Comparison of ENCODE assay signal across 19 cellular contexts in genomic region chr20:38423541-38423940, GRCh38. TPM values are rescaled to one million over a fixed set of nuclear protein-coding genes. Genes with fewer than 3 reads are reported as not detected.
A peak's percentile ranks its signal among the peaks of the same experiment; 100 is the strongest.
DNase-seq lines count a peak whose midpoint lies in the region; ATAC-seq, FAIRE-seq and TF ChIP-seq lines count a peak whose summit lies in the region.
"Had no signal": no experiment of that assay in that cellular context is flagged by ENCODE, and none has a peak within 500 bp of the region (broad histone marks: within the 10 kb centered on the region; RNA-seq: fewer than 3 reads in every experiment).

No MANE protein-coding gene starts in this region.

- in situ Hi-C loops in GM12878 (cut with MboI) = no loop called here

- peaks cover 31% of the 10 kb centered on the region for H3K79me2 ChIP-seq in GM12878 (ENCODE audit: control insufficient read depth, insufficient read depth, low read length)

- H3K9ac ChIP-seq in GM12878 (ENCODE audit: control insufficient read depth, insufficient read depth, low read length) = no peak overlapping the region

- SMC1A ChIA-PET in GM12878 (lab: Charles Lee; ENCODE audit: uncharacterized antibody, unreplicated experiment) = interaction anchor here (1.0 to 2.8 kb wide), 3 partner anchors 9 to 15 kb away, joined by 3 to 9 read pairs (median 3); partner anchors contain the start of gene SNHG17

- no peaks in the 10 kb centered on the region for H3K4me1 ChIP-seq in GM12878 (ENCODE audit: control insufficient read depth, insufficient read depth, low read length)

- no peak for ATAC-seq in activated T-cell treated with anti-CD3 and anti-CD28 coated beads, Interleukin-2, amount 50 U/mL, for 72 hours (replicated peaks in 1 of 2)
- ATAC-seq in activated T-cell treated with anti-CD3 and anti-CD28 coated beads, Interleukin-2, amount 50 U/mL, for 4 hours = no peak
- ATAC-seq in GM12878 (0 out of 3 replicates have a peak, but pooled peaks have one; percentile 7), GM19395 (IDR thresholded peaks at IDR 0.05; ENCODE audit: unreplicated experiment) (no peak), GM18867 (IDR thresholded peaks at IDR 0.05; ENCODE audit: unreplicated experiment) (no peak)
- ATAC-seq in stimulated activated memory B cell treated with anti-CD40 and anti-IgM and Interleukin-4, amounts not matched to agents 10 μg/mL and 1 μg/mL and 100 μg/mL, for 72 hours = no peak
- ATAC-seq: A549 had no signal

- no peak overlapping the region for H3K4me3 ChIP-seq in GM12878
- H3K4me3 ChIP-seq: A549, MG63 had no signal

- H2AFZ ChIP-seq in GM12878 (ENCODE audit: control insufficient read depth, low read depth, low read length) = no peak overlapping the region

- H4K20me1 ChIP-seq in GM12878 (ENCODE audit: control insufficient read depth, insufficient read depth) = peaks cover 14% of the 10 kb centered on the region

- TF ChIP-seq POLR2A in GM12878 (IDR thresholded peaks at IDR 0.05; ENCODE audit: low read depth, low read length) = no peak

- H3K4me1 Mint-ChIP-seq in activated T-cell treated with anti-CD3 and anti-CD28 coated beads, Interleukin-2, amount 50 U/mL, for 72 hours (ENCODE audit: low read depth) = peaks cover 42% of the 10 kb centered on the region
- peaks cover 26% of the 10 kb centered on the region for H3K4me1 Mint-ChIP-seq in activated T-cell treated with anti-CD3 and anti-CD28 coated beads, Interleukin-2, amount 50 U/mL, for 4 hours (ENCODE audit: low read depth)
- H3K4me1 Mint-ChIP-seq in stimulated activated memory B cell treated with anti-CD40 and anti-IgM and Interleukin-4, amounts not matched to agents 10 μg/mL and 1 μg/mL and 100 μg/mL, for 72 hours = peaks cover 40% of the 10 kb centered on the region

- peaks cover 18 to 62% of the 10 kb centered on the region in 2 donors for H3K36me3 Mint-ChIP-seq in activated T-cell treated with anti-CD3 and anti-CD28 coated beads, Interleukin-2, amount 50 U/mL, for 72 hours (ENCODE audit: insufficient read depth in 2 of 2)
- peaks cover 76% of the 10 kb centered on the region for H3K36me3 Mint-ChIP-seq in activated T-cell treated with anti-CD3 and anti-CD28 coated beads, Interleukin-2, amount 50 U/mL, for 4 hours (ENCODE audit: insufficient read depth)
- H3K36me3 Mint-ChIP-seq in stimulated activated memory B cell treated with anti-CD40 and anti-IgM and Interleukin-4, amounts not matched to agents 10 μg/mL and 1 μg/mL and 100 μg/mL, for 72 hours = peaks cover 92% of the 10 kb centered on the region

- peak; percentile 52 for FAIRE-seq in HTR-8/SVneo (lab: Jason Lieb, UNC)
- FAIRE-seq in GM12878 (lab: Jason Lieb, UNC) = no peak
- FAIRE-seq: A549, GM12892, H54 had no signal

- no peak for TF ChIP-seq CTCF in GM12878 (IDR thresholded peaks at IDR 0.05 in 2 of 3, conservative IDR thresholded peaks at IDR 0.05 in 1 of 3; ENCODE audit: control insufficient read depth in 2 of 3, extremely low read depth in 1 of 3, insufficient read depth in 1 of 3, low read depth in 3 of 3, low read length in 3 of 3)

- CTCF ChIA-PET in GM12878 (lab: Yijun Ruan, JAX) = interaction anchor here (1.6 kb wide), 1 partner anchor 15 kb away, joined by 6 read pairs; no protein-coding TSS in a partner anchor

- intact Hi-C loops in GM12878 (cut with micrococcal nuclease; ENCODE audit: unreplicated experiment) = no loop called here

- TF ChIP-seq EP300 in GM12878 (IDR thresholded peaks at IDR 0.05; ENCODE audit: borderline replicate concordance in 1 of 2, control insufficient read depth in 1 of 2, low read depth in 2 of 2, low read length in 2 of 2) = no peak

- no peak for TF ChIP-seq RAD21 in GM12878 (IDR thresholded peaks at IDR 0.05; ENCODE audit: insufficient read depth, low read depth, low read length)

- DNase-seq in activated T-cell treated with anti-CD3 and anti-CD28 coated beads, Interleukin-2, amount 50 U/mL, for 72 hours = no peak
- no peak for DNase-seq in activated T-cell treated with anti-CD3 and anti-CD28 coated beads, Interleukin-2, amount 50 U/mL, for 4 hours
- DNase-seq in HTR-8/SVneo (ENCODE audit: insufficient read length, low spot score) (no peak), GM12878 (ENCODE audit: low read depth, low spot score) (no peak)
- DNase-seq: C1 segment of cervical spinal cord, DMS 273 treated with DMSO at 0.1 percent for 48 hours, GF-D8, MG63, NCI-H1092, NCI-H2081 treated with DMSO at 0.1 percent for 48 hours, NCI-H510A, NCI-H774 had no signal

- no peak overlapping the region for H3K27ac ChIP-seq in GM12878 (ENCODE audit: control insufficient read depth, insufficient read depth)
- H3K27ac ChIP-seq: A549, RWPE1 had no signal

- WGBS in GM12878 (ENCODE audit: insufficient coverage, insufficient replicate concordance, low lambda C conversion rate, missing lambda C conversion rate) = 75% methylated on average over 4 of the region's 4 CpGs

- POLR2A ChIA-PET in GM12878 (lab: Charles Lee) = interaction anchor here (0.7 kb wide), 1 partner anchor 1730 kb away, joined by 4 read pairs; no protein-coding TSS in a partner anchor

- H3K27ac Mint-ChIP-seq in activated T-cell treated with anti-CD3 and anti-CD28 coated beads, Interleukin-2, amount 50 U/mL, for 72 hours = peak overlapping the region; percentile 75
- H3K27ac Mint-ChIP-seq in stimulated activated memory B cell treated with anti-CD40 and anti-IgM and Interleukin-4, amounts not matched to agents 10 μg/mL and 1 μg/mL and 100 μg/mL, for 72 hours = peak overlapping the region; percentile 7

- no peaks in the 10 kb centered on the region for H3K9me3 Mint-ChIP-seq in activated T-cell treated with anti-CD3 and anti-CD28 coated beads, Interleukin-2, amount 50 U/mL, for 72 hours
- H3K9me3 Mint-ChIP-seq in activated T-cell treated with anti-CD3 and anti-CD28 coated beads, Interleukin-2, amount 50 U/mL, for 4 hours = no peaks in the 10 kb centered on the region
- no peaks in the 10 kb centered on the region for H3K9me3 Mint-ChIP-seq in stimulated activated memory B cell treated with anti-CD40 and anti-IgM and Interleukin-4, amounts not matched to agents 10 μg/mL and 1 μg/mL and 100 μg/mL, for 72 hours

- H3K4me2 ChIP-seq in GM12878 (ENCODE audit: control insufficient read depth, insufficient read depth) = no peak overlapping the region
- H3K4me2 ChIP-seq: A549 had no signal

- RAD21 ChIA-PET in GM12878 (lab: Charles Lee; ENCODE audit: unreplicated experiment) = no interaction called here

- peaks cover 67 to 70% of the 10 kb centered on the region in 2 experiments for H3K36me3 ChIP-seq in GM12878 (ENCODE audit: control insufficient read depth in 2 of 2, insufficient read depth in 2 of 2, low read length in 1 of 2)

- no peaks in the 10 kb centered on the region for H3K9me3 ChIP-seq in GM12878 (replicated peaks; ENCODE audit: control insufficient read depth, insufficient read depth, low read length)
- H3K9me3 ChIP-seq: A549, MG63 had no signal

- no peaks in the 10 kb centered on the region for H3K27me3 ChIP-seq in GM12878 (replicated peaks in 1 of 2; ENCODE audit: control insufficient read depth in 2 of 2, insufficient read depth in 2 of 2, low read length in 1 of 2)
- H3K27me3 ChIP-seq: MG63 had no signal

- BruUV-seq in GM12878 (replicated peaks; lab: Mats Ljungman, UMichigan) = no TSS peak

- H3K27me3 Mint-ChIP-seq in activated T-cell treated with anti-CD3 and anti-CD28 coated beads, Interleukin-2, amount 50 U/mL, for 72 hours (ENCODE audit: low read depth) = no peaks in the 10 kb centered on the region
- no peaks in the 10 kb centered on the region for H3K27me3 Mint-ChIP-seq in activated T-cell treated with anti-CD3 and anti-CD28 coated beads, Interleukin-2, amount 50 U/mL, for 4 hours (ENCODE audit: low read depth)
- no peaks in the 10 kb centered on the region for H3K27me3 Mint-ChIP-seq in stimulated activated memory B cell treated with anti-CD40 and anti-IgM and Interleukin-4, amounts not matched to agents 10 μg/mL and 1 μg/mL and 100 μg/mL, for 72 hours

- no peak overlapping the region for H3K4me3 Mint-ChIP-seq in activated T-cell treated with anti-CD3 and anti-CD28 coated beads, Interleukin-2, amount 50 U/mL, for 72 hours
- no peak overlapping the region for H3K4me3 Mint-ChIP-seq in activated T-cell treated with anti-CD3 and anti-CD28 coated beads, Interleukin-2, amount 50 U/mL, for 4 hours
- H3K4me3 Mint-ChIP-seq in stimulated activated memory B cell treated with anti-CD40 and anti-IgM and Interleukin-4, amounts not matched to agents 10 μg/mL and 1 μg/mL and 100 μg/mL, for 72 hours = no peak overlapping the region

RNA-seq across cellular contexts. Expression of gene SNHG17, which starts 11.6 kb away (rescaled TPM):
- 100 to 1,000 TPM; 119 to 137 TPM for total RNA-seq in activated T-cell treated with anti-CD3 and anti-CD28 coated beads, Interleukin-2, amount 50 U/mL, for 72 hours
- 100 to 1,000 TPM; 138 to 310 (median 239) TPM for total RNA-seq in activated T-cell treated with anti-CD3 and anti-CD28 coated beads, Interleukin-2, amount 50 U/mL, for 4 hours
- 90.9 and 103 TPM in 2 replicates for total RNA-seq in GM12878 (2013; cell fraction: nucleolus; rRNA removed)
- total RNA-seq in GM12878 (2014; rRNA removed) (22.9 and 24.4 TPM in 2 replicates), GM12878 (2014; rRNA removed; fragmentation: Illumina TruSeq; extraction: Trizol) (22.9 and 23.9 TPM in 2 replicates), GM12878 (2021) (50.3 and 63.0 TPM in 2 replicates)
- 40.8 TPM for polyA plus RNA-seq in GM12878 (2011; ENCODE audit: low read depth)
- polyA plus RNA-seq in GM12878 (2011; rRNA removed) (23.5 and 33.9 TPM in 2 replicates), GM12878 (2014; fragmentation: Illumina TruSeq; extraction: Trizol) (15.3 and 20.8 TPM in 2 replicates), GM12878 (2014; fragmentation: Nextera tagmentation; extraction: Ambion mirVana) (10 to 100 TPM; 25.6 to 33.9 TPM), GM12878 (2014; rRNA removed) (62.2 and 69.4 TPM in 2 replicates), GM12878 (2016; fragmentation: Nextera tagmentation; extraction: Ambion mirVana) (10 to 100 TPM; 45.8 to 47.3 TPM)
- 35.0 and 37.2 TPM in 2 replicates for polyA plus RNA-seq in GM12878 (2011; cell fraction: cytosol; rRNA removed)
- polyA plus RNA-seq in GM12878 (2011; cell fraction: nucleus; rRNA removed) = 118 and 158 TPM in 2 replicates
- polyA plus RNA-seq in GM12878 (2012) = 34.9 and 66.5 TPM in 2 replicates
- polyA minus RNA-seq in GM12878 (2011; rRNA and poly(A)+ RNA removed) = 47.5 and 62.1 TPM in 2 replicates
- 25.0 and 26.2 TPM in 2 replicates for polyA minus RNA-seq in GM12878 (2011; cell fraction: cytosol; rRNA and poly(A)+ RNA removed)
- polyA minus RNA-seq in GM12878 (2011; cell fraction: nucleus; rRNA and poly(A)+ RNA removed) = 43.6 and 75.0 TPM in 2 replicates

RNA-seq across cellular contexts. Expression of gene RALGAPB, which starts 49.1 kb away (rescaled TPM):
- total RNA-seq in activated T-cell treated with anti-CD3 and anti-CD28 coated beads, Interleukin-2, amount 50 U/mL, for 72 hours = 10 to 100 TPM; 39.5 to 43.3 TPM
- total RNA-seq in activated T-cell treated with anti-CD3 and anti-CD28 coated beads, Interleukin-2, amount 50 U/mL, for 4 hours = 10 to 100 TPM; 23.7 to 25.5 (median 24.8) TPM
- total RNA-seq in GM12878 (2013; cell fraction: nucleolus; rRNA removed) = 99.4 and 101 TPM in 2 replicates
- total RNA-seq in GM12878 (2014; rRNA removed) = 17.9 and 20.8 TPM in 2 replicates
- 17.3 and 17.6 TPM in 2 replicates for total RNA-seq in GM12878 (2014; rRNA removed; fragmentation: Illumina TruSeq; extraction: Trizol)
- total RNA-seq in GM12878 (2021) = 19.6 and 21.4 TPM in 2 replicates
- 7.9 TPM for polyA plus RNA-seq in GM12878 (2011; ENCODE audit: low read depth)
- 18.1 and 19.4 TPM in 2 replicates for polyA plus RNA-seq in GM12878 (2011; rRNA removed)
- 7.3 and 10.0 TPM in 2 replicates for polyA plus RNA-seq in GM12878 (2011; cell fraction: cytosol; rRNA removed)
- polyA plus RNA-seq in GM12878 (2011; cell fraction: nucleus; rRNA removed) = 38.5 and 40.8 TPM in 2 replicates
- polyA plus RNA-seq in GM12878 (2012) = 10.6 and 11.1 TPM in 2 replicates
- 23.2 and 30.7 TPM in 2 replicates for polyA plus RNA-seq in GM12878 (2014; fragmentation: Illumina TruSeq; extraction: Trizol)
- polyA plus RNA-seq in GM12878 (2014; fragmentation: Nextera tagmentation; extraction: Ambion mirVana) = 1 to 10 TPM; 3.7 to 4.2 TPM
- 13.6 and 14.9 TPM in 2 replicates for polyA plus RNA-seq in GM12878 (2014; rRNA removed)
- polyA plus RNA-seq in GM12878 (2016; fragmentation: Nextera tagmentation; extraction: Ambion mirVana) = 10 to 100 TPM; 11.5 to 11.7 TPM
- 32.5 and 34.1 TPM in 2 replicates for polyA minus RNA-seq in GM12878 (2011; rRNA and poly(A)+ RNA removed)
- polyA minus RNA-seq in GM12878 (2011; cell fraction: cytosol; rRNA and poly(A)+ RNA removed) = 8.6 and 12.2 TPM in 2 replicates
- 34.8 and 45.2 TPM in 2 replicates for polyA minus RNA-seq in GM12878 (2011; cell fraction: nucleus; rRNA and poly(A)+ RNA removed)
